In genomic region chr6:2753116-2753489, GRCh38 we compare ENCODE assay signal across 18 cellular contexts.
"Had no signal": no experiment of that assay in that cellular context is flagged by ENCODE, and none has a peak within 500 bp of the region (broad histone marks: within the 10 kb centered on the region; RNA-seq: fewer than 3 reads in every experiment).

No MANE protein-coding gene starts in this region.

- H3K4me1 Mint-ChIP-seq: activated naive CD4-positive, alpha-beta T cell treated with anti-CD3 and anti-CD28 coated beads, Interleukin-2, amount 10 ng/mL, durations not matched to agents 7 days and 5 days had no signal

- H3K27me3 ChIP-seq: hepatocyte, neutrophil, pancreas, sigmoid colon, thyroid gland had no signal

- ATAC-seq: activated CD8-positive, alpha-beta T cell treated with anti-CD3 and anti-CD28 coated beads for 36 hours; activated naive CD8-positive, alpha-beta T cell treated with anti-CD3 and anti-CD28 coated beads, Interleukin-2, amount 50 U/mL, for 24 hours; activated T-cell treated with anti-CD3 and anti-CD28 coated beads, Interleukin-2, amount 50 U/mL, for 4 hours; left cardiac atrium; natural killer cell treated with Interleukin-12 subunit alpha and Interleukin-12 subunit beta and Interleukin-15 and Interleukin-18, amount 100 ng/mL, for 72 hours; pancreas; stimulated activated memory B cell treated with anti-CD40 and anti-IgM and Interleukin-4, amounts not matched to agents 10 μg/mL and 1 μg/mL and 100 μg/mL, for 72 hours had no signal

- H3K9me3 Mint-ChIP-seq: activated CD4-positive, alpha-beta T cell treated with anti-CD3 and anti-CD28 coated beads, Interleukin-2, amount 10 ng/mL, durations not matched to agents 24 days and 14 days; activated CD8-positive, alpha-beta T cell treated with anti-CD3 and anti-CD28 coated beads for 36 hours; activated naive CD4-positive, alpha-beta T cell treated with anti-CD3 and anti-CD28 coated beads, Interleukin-2, amount 10 ng/mL, durations not matched to agents 7 days and 5 days; activated T-cell treated with anti-CD3 and anti-CD28 coated beads, Interleukin-2, amount 50 U/mL, for 4 hours; natural killer cell treated with Interleukin-12 subunit alpha and Interleukin-12 subunit beta and Interleukin-15 and Interleukin-18, amount 100 ng/mL, for 72 hours; stimulated activated memory B cell treated with anti-CD40 and anti-IgM and Interleukin-4, amounts not matched to agents 10 μg/mL and 1 μg/mL and 100 μg/mL, for 72 hours had no signal

- DNase-seq: activated CD4-positive, alpha-beta T cell treated with anti-CD3 and anti-CD28 coated beads, Interleukin-2, amount 10 ng/mL, durations not matched to agents 24 days and 14 days; activated CD8-positive, alpha-beta T cell treated with anti-CD3 and anti-CD28 coated beads for 36 hours; activated naive CD4-positive, alpha-beta T cell treated with anti-CD3 and anti-CD28 coated beads, Interleukin-2, amount 10 ng/mL, durations not matched to agents 7 days and 5 days; activated naive CD8-positive, alpha-beta T cell treated with anti-CD3 and anti-CD28 coated beads, Interleukin-2, amount 50 U/mL, for 24 hours; activated T-cell treated with anti-CD3 and anti-CD28 coated beads, Interleukin-2, amount 50 U/mL, for 4 hours; dermis blood vessel endothelial cell; left cardiac atrium; mesendoderm; pancreas; sigmoid colon; stimulated activated CD4-positive, alpha-beta T cell treated with anti-CD3 and anti-CD28 coated beads, Interleukin-4, amount 100 ng/mL, for 4 hours; T-helper 1 cell; T-helper 9 cell; thyroid gland had no signal

- H3K27ac Mint-ChIP-seq: activated CD4-positive, alpha-beta T cell treated with anti-CD3 and anti-CD28 coated beads, Interleukin-2, amount 10 ng/mL, durations not matched to agents 24 days and 14 days; activated CD8-positive, alpha-beta T cell treated with anti-CD3 and anti-CD28 coated beads for 36 hours; activated naive CD4-positive, alpha-beta T cell treated with anti-CD3 and anti-CD28 coated beads, Interleukin-2, amount 10 ng/mL, durations not matched to agents 7 days and 5 days; activated naive CD8-positive, alpha-beta T cell treated with anti-CD3 and anti-CD28 coated beads, Interleukin-2, amount 50 U/mL, for 24 hours; natural killer cell treated with Interleukin-12 subunit alpha and Interleukin-12 subunit beta and Interleukin-15 and Interleukin-18, amount 100 ng/mL, for 72 hours; stimulated activated memory B cell treated with anti-CD40 and anti-IgM and Interleukin-4, amounts not matched to agents 10 μg/mL and 1 μg/mL and 100 μg/mL, for 72 hours had no signal

- H3K9me3 ChIP-seq: neutrophil, pancreas, sigmoid colon, thyroid gland had no signal

- H3K27ac ChIP-seq: hepatocyte, neutrophil, pancreas, sigmoid colon, thyroid gland had no signal

- H3K4me3 ChIP-seq: hepatocyte, pancreas, sigmoid colon, thyroid gland had no signal

- H2AFZ ChIP-seq: hepatocyte had no signal

- H3K4me2 ChIP-seq: hepatocyte had no signal

- H3K36me3 Mint-ChIP-seq: activated naive CD4-positive, alpha-beta T cell treated with anti-CD3 and anti-CD28 coated beads, Interleukin-2, amount 10 ng/mL, durations not matched to agents 7 days and 5 days; natural killer cell treated with Interleukin-12 subunit alpha and Interleukin-12 subunit beta and Interleukin-15 and Interleukin-18, amount 100 ng/mL, for 72 hours; stimulated activated memory B cell treated with anti-CD40 and anti-IgM and Interleukin-4, amounts not matched to agents 10 μg/mL and 1 μg/mL and 100 μg/mL, for 72 hours had no signal

- H3K79me2 ChIP-seq: hepatocyte had no signal

- H3K36me3 ChIP-seq: neutrophil, pancreas, sigmoid colon, thyroid gland had no signal

- H3K4me3 Mint-ChIP-seq: activated CD4-positive, alpha-beta T cell treated with anti-CD3 and anti-CD28 coated beads, Interleukin-2, amount 10 ng/mL, durations not matched to agents 24 days and 14 days; activated CD8-positive, alpha-beta T cell treated with anti-CD3 and anti-CD28 coated beads for 36 hours; activated naive CD4-positive, alpha-beta T cell treated with anti-CD3 and anti-CD28 coated beads, Interleukin-2, amount 10 ng/mL, durations not matched to agents 7 days and 5 days; activated naive CD8-positive, alpha-beta T cell treated with anti-CD3 and anti-CD28 coated beads, Interleukin-2, amount 50 U/mL, for 24 hours; activated T-cell treated with anti-CD3 and anti-CD28 coated beads, Interleukin-2, amount 50 U/mL, for 4 hours; natural killer cell treated with Interleukin-12 subunit alpha and Interleukin-12 subunit beta and Interleukin-15 and Interleukin-18, amount 100 ng/mL, for 72 hours; stimulated activated memory B cell treated with anti-CD40 and anti-IgM and Interleukin-4, amounts not matched to agents 10 μg/mL and 1 μg/mL and 100 μg/mL, for 72 hours had no signal
